In the genomic region with DNA sequence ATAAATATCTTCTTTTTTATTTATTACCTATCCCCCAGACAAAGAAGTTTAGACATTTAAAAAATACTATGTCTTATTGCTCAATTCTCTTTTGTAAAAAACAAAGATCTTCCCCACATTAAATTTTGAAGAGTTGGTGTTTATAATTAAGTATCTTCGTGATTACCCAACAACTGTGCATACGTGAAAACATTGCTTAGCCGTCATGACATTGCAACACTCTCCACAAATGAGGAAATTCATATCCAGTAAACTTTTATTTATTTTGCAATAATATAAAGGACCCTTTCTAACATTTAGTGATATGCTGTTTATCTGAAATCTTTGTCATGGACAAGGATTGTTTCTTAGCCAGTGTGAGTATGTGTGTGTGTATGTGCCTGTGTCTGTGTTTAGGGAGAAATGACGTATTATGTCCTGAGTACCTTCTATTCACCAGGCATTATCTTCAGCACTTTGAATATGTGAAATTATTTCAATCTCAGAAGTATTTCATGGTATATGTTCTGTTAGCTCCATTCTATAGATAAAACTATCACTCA, we compare ENCODE assay signal across 2 cellular contexts.
TF ChIP-seq lines count a peak whose summit lies in the region.

No MANE protein-coding gene starts in this region.

TF ChIP-seq in IMR-90, 13 proteins besides CTCF, POLR2A, EP300 and RAD21:
- TF ChIP-seq, protein P1, sequence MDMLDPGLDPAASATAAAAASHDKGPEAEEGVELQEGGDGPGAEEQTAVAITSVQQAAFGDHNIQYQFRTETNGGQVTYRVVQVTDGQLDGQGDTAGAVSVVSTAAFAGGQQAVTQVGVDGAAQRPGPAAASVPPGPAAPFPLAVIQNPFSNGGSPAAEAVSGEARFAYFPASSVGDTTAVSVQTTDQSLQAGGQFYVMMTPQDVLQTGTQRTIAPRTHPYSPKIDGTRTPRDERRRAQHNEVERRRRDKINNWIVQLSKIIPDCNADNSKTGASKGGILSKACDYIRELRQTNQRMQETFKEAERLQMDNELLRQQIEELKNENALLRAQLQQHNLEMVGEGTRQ (IDR thresholded peaks at IDR 0.05; ENCODE audit: low read depth, low read length), result no peak
- TF ChIP-seq RFX5 (IDR thresholded peaks at IDR 0.05; ENCODE audit: low read depth, low read length) (no peak), CEBPB (IDR thresholded peaks at IDR 0.05; ENCODE audit: low read depth, low read length) (peak; percentile 49; the same call in 1 of the 2 replicates), MAZ (IDR thresholded peaks at IDR 0.05; ENCODE audit: borderline replicate concordance, low read depth, low read length) (no peak)

TF ChIP-seq in SK-N-SH, 30 proteins besides CTCF, POLR2A, EP300 and RAD21:
- no peak for TF ChIP-seq YY1 (IDR thresholded peaks at IDR 0.05; ENCODE audit: low read depth)
- TF ChIP-seq, protein P2, sequence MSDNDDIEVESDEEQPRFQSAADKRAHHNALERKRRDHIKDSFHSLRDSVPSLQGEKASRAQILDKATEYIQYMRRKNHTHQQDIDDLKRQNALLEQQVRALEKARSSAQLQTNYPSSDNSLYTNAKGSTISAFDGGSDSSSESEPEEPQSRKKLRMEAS (IDR thresholded peaks at IDR 0.05; ENCODE audit: low read depth), result no peak
- TF ChIP-seq, protein P3, sequence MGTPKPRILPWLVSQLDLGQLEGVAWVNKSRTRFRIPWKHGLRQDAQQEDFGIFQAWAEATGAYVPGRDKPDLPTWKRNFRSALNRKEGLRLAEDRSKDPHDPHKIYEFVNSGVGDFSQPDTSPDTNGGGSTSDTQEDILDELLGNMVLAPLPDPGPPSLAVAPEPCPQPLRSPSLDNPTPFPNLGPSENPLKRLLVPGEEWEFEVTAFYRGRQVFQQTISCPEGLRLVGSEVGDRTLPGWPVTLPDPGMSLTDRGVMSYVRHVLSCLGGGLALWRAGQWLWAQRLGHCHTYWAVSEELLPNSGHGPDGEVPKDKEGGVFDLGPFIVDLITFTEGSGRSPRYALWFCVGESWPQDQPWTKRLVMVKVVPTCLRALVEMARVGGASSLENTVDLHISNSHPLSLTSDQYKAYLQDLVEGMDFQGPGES (IDR thresholded peaks at IDR 0.05; ENCODE audit: low read depth, low read length), result no peak
- TF ChIP-seq RXRA (IDR thresholded peaks at IDR 0.05; ENCODE audit: borderline replicate concordance, low read depth), result no peak
- TF ChIP-seq JUND (IDR thresholded peaks at IDR 0.05), result no peak
- TF ChIP-seq TCF12 (IDR thresholded peaks at IDR 0.05), result no peak
- no peak for TF ChIP-seq CHD2 (IDR thresholded peaks at IDR 0.05; ENCODE audit: low read length, partially characterized antibody)
- no peak for TF ChIP-seq TAF1 (IDR thresholded peaks at IDR 0.05; ENCODE audit: borderline replicate concordance, low read depth, low read length)
- TF ChIP-seq, protein P4, sequence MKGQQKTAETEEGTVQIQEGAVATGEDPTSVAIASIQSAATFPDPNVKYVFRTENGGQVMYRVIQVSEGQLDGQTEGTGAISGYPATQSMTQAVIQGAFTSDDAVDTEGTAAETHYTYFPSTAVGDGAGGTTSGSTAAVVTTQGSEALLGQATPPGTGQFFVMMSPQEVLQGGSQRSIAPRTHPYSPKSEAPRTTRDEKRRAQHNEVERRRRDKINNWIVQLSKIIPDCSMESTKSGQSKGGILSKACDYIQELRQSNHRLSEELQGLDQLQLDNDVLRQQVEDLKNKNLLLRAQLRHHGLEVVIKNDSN (IDR thresholded peaks at IDR 0.05; ENCODE audit: borderline replicate concordance, low read depth), result no peak
- TF ChIP-seq ELF1 (IDR thresholded peaks at IDR 0.05), result no peak
- TF ChIP-seq, protein P5, sequence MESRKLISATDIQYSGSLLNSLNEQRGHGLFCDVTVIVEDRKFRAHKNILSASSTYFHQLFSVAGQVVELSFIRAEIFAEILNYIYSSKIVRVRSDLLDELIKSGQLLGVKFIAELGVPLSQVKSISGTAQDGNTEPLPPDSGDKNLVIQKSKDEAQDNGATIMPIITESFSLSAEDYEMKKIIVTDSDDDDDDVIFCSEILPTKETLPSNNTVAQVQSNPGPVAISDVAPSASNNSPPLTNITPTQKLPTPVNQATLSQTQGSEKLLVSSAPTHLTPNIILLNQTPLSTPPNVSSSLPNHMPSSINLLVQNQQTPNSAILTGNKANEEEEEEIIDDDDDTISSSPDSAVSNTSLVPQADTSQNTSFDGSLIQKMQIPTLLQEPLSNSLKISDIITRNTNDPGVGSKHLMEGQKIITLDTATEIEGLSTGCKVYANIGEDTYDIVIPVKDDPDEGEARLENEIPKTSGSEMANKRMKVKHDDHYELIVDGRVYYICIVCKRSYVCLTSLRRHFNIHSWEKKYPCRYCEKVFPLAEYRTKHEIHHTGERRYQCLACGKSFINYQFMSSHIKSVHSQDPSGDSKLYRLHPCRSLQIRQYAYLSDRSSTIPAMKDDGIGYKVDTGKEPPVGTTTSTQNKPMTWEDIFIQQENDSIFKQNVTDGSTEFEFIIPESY (IDR thresholded peaks at IDR 0.05; ENCODE audit: borderline replicate concordance, low read depth), result no peak
- no peak for TF ChIP-seq POLR2AphosphoS5 (IDR thresholded peaks at IDR 0.05; ENCODE audit: low read depth, low read length)
- no peak for TF ChIP-seq FOSL2 (IDR thresholded peaks at IDR 0.05; ENCODE audit: borderline replicate concordance, low read depth)
- TF ChIP-seq, protein P6, sequence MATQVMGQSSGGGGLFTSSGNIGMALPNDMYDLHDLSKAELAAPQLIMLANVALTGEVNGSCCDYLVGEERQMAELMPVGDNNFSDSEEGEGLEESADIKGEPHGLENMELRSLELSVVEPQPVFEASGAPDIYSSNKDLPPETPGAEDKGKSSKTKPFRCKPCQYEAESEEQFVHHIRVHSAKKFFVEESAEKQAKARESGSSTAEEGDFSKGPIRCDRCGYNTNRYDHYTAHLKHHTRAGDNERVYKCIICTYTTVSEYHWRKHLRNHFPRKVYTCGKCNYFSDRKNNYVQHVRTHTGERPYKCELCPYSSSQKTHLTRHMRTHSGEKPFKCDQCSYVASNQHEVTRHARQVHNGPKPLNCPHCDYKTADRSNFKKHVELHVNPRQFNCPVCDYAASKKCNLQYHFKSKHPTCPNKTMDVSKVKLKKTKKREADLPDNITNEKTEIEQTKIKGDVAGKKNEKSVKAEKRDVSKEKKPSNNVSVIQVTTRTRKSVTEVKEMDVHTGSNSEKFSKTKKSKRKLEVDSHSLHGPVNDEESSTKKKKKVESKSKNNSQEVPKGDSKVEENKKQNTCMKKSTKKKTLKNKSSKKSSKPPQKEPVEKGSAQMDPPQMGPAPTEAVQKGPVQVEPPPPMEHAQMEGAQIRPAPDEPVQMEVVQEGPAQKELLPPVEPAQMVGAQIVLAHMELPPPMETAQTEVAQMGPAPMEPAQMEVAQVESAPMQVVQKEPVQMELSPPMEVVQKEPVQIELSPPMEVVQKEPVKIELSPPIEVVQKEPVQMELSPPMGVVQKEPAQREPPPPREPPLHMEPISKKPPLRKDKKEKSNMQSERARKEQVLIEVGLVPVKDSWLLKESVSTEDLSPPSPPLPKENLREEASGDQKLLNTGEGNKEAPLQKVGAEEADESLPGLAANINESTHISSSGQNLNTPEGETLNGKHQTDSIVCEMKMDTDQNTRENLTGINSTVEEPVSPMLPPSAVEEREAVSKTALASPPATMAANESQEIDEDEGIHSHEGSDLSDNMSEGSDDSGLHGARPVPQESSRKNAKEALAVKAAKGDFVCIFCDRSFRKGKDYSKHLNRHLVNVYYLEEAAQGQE (IDR thresholded peaks at IDR 0.05; ENCODE audit: low read depth, low read length), result no peak
- TF ChIP-seq RFX5 (IDR thresholded peaks at IDR 0.05; ENCODE audit: low read length), result no peak
- TF ChIP-seq, protein P7, sequence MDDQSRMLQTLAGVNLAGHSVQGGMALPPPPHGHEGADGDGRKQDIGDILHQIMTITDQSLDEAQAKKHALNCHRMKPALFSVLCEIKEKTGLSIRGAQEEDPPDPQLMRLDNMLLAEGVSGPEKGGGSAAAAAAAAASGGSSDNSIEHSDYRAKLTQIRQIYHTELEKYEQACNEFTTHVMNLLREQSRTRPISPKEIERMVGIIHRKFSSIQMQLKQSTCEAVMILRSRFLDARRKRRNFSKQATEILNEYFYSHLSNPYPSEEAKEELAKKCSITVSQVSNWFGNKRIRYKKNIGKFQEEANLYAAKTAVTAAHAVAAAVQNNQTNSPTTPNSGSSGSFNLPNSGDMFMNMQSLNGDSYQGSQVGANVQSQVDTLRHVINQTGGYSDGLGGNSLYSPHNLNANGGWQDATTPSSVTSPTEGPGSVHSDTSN (IDR thresholded peaks at IDR 0.05), result no peak
